ENCODE assay signal across 8 cellular contexts in genomic region chr2:180006236-180006635, GRCh38. TPM values are rescaled to one million over a fixed set of nuclear protein-coding genes. Genes with fewer than 3 reads are reported as not detected.
DNase-seq lines count a peak whose midpoint lies in the region; ATAC-seq, FAIRE-seq and TF ChIP-seq lines count a peak whose summit lies in the region.

No MANE protein-coding gene starts in this region.

- no peak for TF ChIP-seq EP300 in HepG2 (IDR thresholded peaks at IDR 0.05; ENCODE audit: low read depth in 2 of 2, low read length in 2 of 2)
- no peak for TF ChIP-seq EP300 in HepG2 (CRISPR knock-in tag; IDR thresholded peaks at IDR 0.05; ENCODE audit: borderline replicate concordance)
- TF ChIP-seq EP300 in transverse colon (IDR thresholded peaks at IDR 0.05; ENCODE audit: low read depth), result no peak

- H3K4me1 ChIP-seq in HepG2 (ENCODE audit: insufficient read depth, low read length) (peaks cover 33% of the 10 kb centered on the region), transverse colon (peaks cover 11 to 41% (median 19%) of the 10 kb centered on the region in 4 donors)

- H3K27ac ChIP-seq in HepG2 (ENCODE audit: extremely low read length, insufficient read depth, low read length), result peak overlapping the region; percentile 87
- peak overlapping the region; percentile 87 to 92 (median 87) for H3K27ac ChIP-seq in transverse colon

- in situ Hi-C loops in HepG2 (cut with HindIII; ENCODE audit: extremely low pct_ligation_motif_present, low pct_unique_long_range_greater_than_20kb) (no loop called here), transverse colon (cut with MboI; ENCODE audit: low pct_ligation_motif_present in 1 of 4, low pct_unique_long_range_greater_than_20kb in 1 of 4, low sequenced_read_pairs in 3 of 4) (no loop called here)

- peak overlapping the region; percentile 93 to 97 for H3K4me3 Mint-ChIP-seq in activated T-cell treated with anti-CD3 and anti-CD28 coated beads, Interleukin-2, amount 50 U/mL, for 72 hours
- peak overlapping the region; percentile 89 for H3K4me3 Mint-ChIP-seq in activated naive CD8-positive, alpha-beta T cell treated with anti-CD3 and anti-CD28 coated beads, Interleukin-2, amount 10 ng/mL, durations not matched to agents 7 days and 5 days

- TSS peak; percentile 68 for BruUV-seq in HepG2 (replicated peaks; lab: Mats Ljungman, UMichigan)

- H3K36me3 ChIP-seq in HepG2 (replicated peaks in 1 of 2; ENCODE audit: control insufficient read depth in 1 of 2, insufficient read depth in 2 of 2, low read length in 2 of 2) (no peaks in the 10 kb centered on the region; a peak in 1 of 5 replicates), transverse colon (no peaks in the 10 kb centered on the region)

- H3K4me2 ChIP-seq in HepG2 (ENCODE audit: low read depth, low read length), result peak overlapping the region; percentile 88

- no peak for TF ChIP-seq CTCF in HepG2 (CRISPR knock-in tag; IDR thresholded peaks at IDR 0.05)
- TF ChIP-seq CTCF in transverse colon (IDR thresholded peaks at IDR 0.05), result no peak

- H3K36me3 Mint-ChIP-seq in activated T-cell treated with anti-CD3 and anti-CD28 coated beads, Interleukin-2, amount 50 U/mL, for 72 hours (ENCODE audit: insufficient read depth in 2 of 2), result peaks cover 4 to 8% of the 10 kb centered on the region in 2 donors
- H3K36me3 Mint-ChIP-seq in activated naive CD8-positive, alpha-beta T cell treated with anti-CD3 and anti-CD28 coated beads, Interleukin-2, amount 10 ng/mL, durations not matched to agents 7 days and 5 days, result peaks cover 5% of the 10 kb centered on the region

- H3K4me1 Mint-ChIP-seq in activated T-cell treated with anti-CD3 and anti-CD28 coated beads, Interleukin-2, amount 50 U/mL, for 72 hours (ENCODE audit: low read depth), result peaks cover 51% of the 10 kb centered on the region
- H3K4me1 Mint-ChIP-seq in activated naive CD8-positive, alpha-beta T cell treated with anti-CD3 and anti-CD28 coated beads, Interleukin-2, amount 10 ng/mL, durations not matched to agents 7 days and 5 days, result peaks cover 27% of the 10 kb centered on the region

- H4K20me1 ChIP-seq in HepG2 (ENCODE audit: insufficient read depth, low read length), result no peaks in the 10 kb centered on the region

- H3K9me3 ChIP-seq in HepG2 (ENCODE audit: low read length), result no peaks in the 10 kb centered on the region
- no peaks in the 10 kb centered on the region for H3K9me3 ChIP-seq in transverse colon

- peaks cover 48% of the 10 kb centered on the region for H3K79me2 ChIP-seq in HepG2 (ENCODE audit: insufficient read depth, low read length)

- peak overlapping the region; percentile 92 for H3K9ac ChIP-seq in HepG2 (ENCODE audit: insufficient read depth, low read depth, low read length)

- no peak for ATAC-seq in activated T-cell treated with anti-CD3 and anti-CD28 coated beads, Interleukin-2, amount 50 U/mL, for 72 hours (replicated peaks in 1 of 2)
- no peak for ATAC-seq in activated naive CD8-positive, alpha-beta T cell treated with anti-CD3 and anti-CD28 coated beads, Interleukin-2, amount 10 ng/mL, durations not matched to agents 7 days and 5 days (ENCODE audit: low read depth)
- ATAC-seq in HepG2 (no peak), HG02763 (IDR thresholded peaks at IDR 0.05; ENCODE audit: unreplicated experiment) (no peak), GM19463 (IDR thresholded peaks at IDR 0.05; ENCODE audit: unreplicated experiment) (no peak)

- no peaks in the 10 kb centered on the region; a peak in 1 of 5 replicates for H3K27me3 ChIP-seq in HepG2 (ENCODE audit: control insufficient read depth in 1 of 2, insufficient read depth in 2 of 2, low read length in 2 of 2)
- H3K27me3 ChIP-seq in transverse colon, result no peaks in the 10 kb centered on the region

- intact Hi-C loops in HepG2 (cut with micrococcal nuclease; ENCODE audit: unreplicated experiment) (loop anchor here (10.0 kb wide), 1 partner anchor 979 kb away; the partner anchor contains the start of gene UBE2E3), transverse colon (cut with DNase I; ENCODE audit: low total_unique reads) (no loop called here)

- H2AFZ ChIP-seq in HepG2 (ENCODE audit: low read length), result no peak overlapping the region

- CTCF ChIA-PET in HepG2 (lab: Yijun Ruan, JAX; ENCODE audit: low intra/inter-chr PET ratio, low total read pairs), result no interaction called here

- H3K4me3 ChIP-seq in HepG2 (replicated peaks in 1 of 3; ENCODE audit: insufficient read depth in 1 of 3, low read depth in 2 of 3, low read length in 3 of 3), result peak overlapping the region; percentile 76 to 94 (median 93)
- peak overlapping the region; percentile 76 to 89 (median 82) for H3K4me3 ChIP-seq in transverse colon

- no peaks in the 10 kb centered on the region for H3K27me3 Mint-ChIP-seq in activated T-cell treated with anti-CD3 and anti-CD28 coated beads, Interleukin-2, amount 50 U/mL, for 72 hours (ENCODE audit: low read depth)
- H3K27me3 Mint-ChIP-seq in activated naive CD8-positive, alpha-beta T cell treated with anti-CD3 and anti-CD28 coated beads, Interleukin-2, amount 10 ng/mL, durations not matched to agents 7 days and 5 days, result no peaks in the 10 kb centered on the region

- TF ChIP-seq RAD21 in HepG2 (CRISPR knock-in tag; IDR thresholded peaks at IDR 0.05), result no peak

- H3K27ac Mint-ChIP-seq in activated T-cell treated with anti-CD3 and anti-CD28 coated beads, Interleukin-2, amount 50 U/mL, for 72 hours, result peak overlapping the region; percentile 100
- H3K27ac Mint-ChIP-seq in activated naive CD8-positive, alpha-beta T cell treated with anti-CD3 and anti-CD28 coated beads, Interleukin-2, amount 10 ng/mL, durations not matched to agents 7 days and 5 days, result peak overlapping the region; percentile 96

- TF ChIP-seq POLR2A in HepG2 (IDR thresholded peaks at IDR 0.05; ENCODE audit: insufficient read depth in 1 of 2, low read depth in 2 of 2, low read length in 2 of 2) (no peak), transverse colon (IDR thresholded peaks at IDR 0.05) (no peak)

- DNase-seq in activated T-cell treated with anti-CD3 and anti-CD28 coated beads, Interleukin-2, amount 50 U/mL, for 72 hours, result no peak
- DNase-seq in activated T-cell treated with anti-CD3 and anti-CD28 coated beads for 4 hours (no peak), HepG2 (ENCODE audit: low spot score) (no peak), transverse colon (no peak), NCI-H2171 treated with DMSO at 0.1 percent for 48 hours (lab: John Stamatoyannopoulos, UW) (no peak)
- DNase-seq in activated naive CD8-positive, alpha-beta T cell treated with anti-CD3 and anti-CD28 coated beads, Interleukin-2, amount 10 ng/mL, durations not matched to agents 7 days and 5 days, result no peak

- POLR2A ChIA-PET in activated naive CD8-positive, alpha-beta T cell treated with anti-CD3 and anti-CD28 coated beads, Interleukin-2, amount 10 ng/mL, durations not matched to agents 7 days and 5 days (lab: Charles Lee), result no interaction called here
- POLR2A ChIA-PET in HepG2 (lab: Yijun Ruan, JAX), result interaction anchor here (1.0 to 1.6 kb wide), 4 partner anchors 9 to 975 kb away, joined by 3 to 5 read pairs (median 4); partner anchors contain the start of gene UBE2E3

- WGBS in HepG2 (ENCODE audit: low lambda C conversion rate), result 6% methylated on average over 7 of the region's 7 CpGs
- 5 to 6% methylated on average over 7 of the region's 7 CpGs for WGBS in transverse colon (ENCODE audit: low coverage in 1 of 2), 2 donors

- H3K9me3 Mint-ChIP-seq in activated T-cell treated with anti-CD3 and anti-CD28 coated beads, Interleukin-2, amount 50 U/mL, for 72 hours, result no peaks in the 10 kb centered on the region
- no peaks in the 10 kb centered on the region for H3K9me3 Mint-ChIP-seq in activated naive CD8-positive, alpha-beta T cell treated with anti-CD3 and anti-CD28 coated beads, Interleukin-2, amount 10 ng/mL, durations not matched to agents 7 days and 5 days

- no peak for FAIRE-seq in HepG2 (lab: Jason Lieb, UNC)

RNA-seq across cellular contexts. Expression of gene CWC22, which starts 0.9 kb away (rescaled TPM):
- total RNA-seq in activated T-cell treated with anti-CD3 and anti-CD28 coated beads, Interleukin-2, amount 50 U/mL, for 72 hours, result 10 to 100 TPM; 28.0 to 33.4 TPM
- total RNA-seq in activated naive CD8-positive, alpha-beta T cell treated with anti-CD3 and anti-CD28 coated beads, Interleukin-2, amount 10 ng/mL, durations not matched to agents 7 days and 5 days, result 10 to 100 TPM; 22.2 to 23.0 TPM
- total RNA-seq in HepG2 (2016; rRNA removed; fragmentation: Illumina TruSeq; extraction: Trizol), result 29.2 and 52.2 TPM in 2 replicates
- total RNA-seq in HepG2 (2016; cell fraction: cytosol; rRNA removed; fragmentation: Illumina TruSeq; extraction: Trizol; ENCODE audit: low read depth), result 4.8 and 6.0 TPM in 2 replicates
- 31.1 and 52.7 TPM in 2 replicates for total RNA-seq in HepG2 (2016; cell fraction: insoluble cytoplasmic fraction; rRNA removed; fragmentation: Illumina TruSeq; extraction: Trizol)
- total RNA-seq in HepG2 (2016; cell fraction: membrane; rRNA removed; fragmentation: Illumina TruSeq; extraction: Trizol), result 11.5 and 13.5 TPM in 2 replicates
- 29.2 and 32.8 TPM in 2 replicates for total RNA-seq in HepG2 (2016; cell fraction: nucleus; rRNA removed; fragmentation: Illumina TruSeq; extraction: Trizol)
- polyA plus RNA-seq in HepG2 (2011; rRNA removed), result 4.9 and 5.7 TPM in 2 replicates
- 2.0 and 3.3 TPM in 2 replicates for polyA plus RNA-seq in HepG2 (2011; cell fraction: cytosol; rRNA removed)
- polyA plus RNA-seq in HepG2 (2011; cell fraction: nucleus; rRNA removed), result 5.7 and 7.6 TPM in 2 replicates
- polyA plus RNA-seq in HepG2 (2012), result 20.9 and 28.6 TPM in 2 replicates
- polyA plus RNA-seq in HepG2 (2016; cell fraction: cytosol; fragmentation: Illumina TruSeq; extraction: Trizol; ENCODE audit: low read depth), result 0.75 and 1.2 TPM in 2 replicates
- 38.5 and 41.2 TPM in 2 replicates for polyA plus RNA-seq in HepG2 (2016; cell fraction: insoluble cytoplasmic fraction; fragmentation: Illumina TruSeq; extraction: Trizol; ENCODE audit: low read depth)
- 1.9 and 2.3 TPM in 2 replicates for polyA plus RNA-seq in HepG2 (2016; cell fraction: membrane; fragmentation: Illumina TruSeq; extraction: Trizol; ENCODE audit: low read depth)
- polyA plus RNA-seq in HepG2 (2016; cell fraction: nucleus; fragmentation: Illumina TruSeq; extraction: Trizol; ENCODE audit: insufficient read depth, low read depth), result 36.0 and 37.0 TPM in 2 replicates
- polyA minus RNA-seq in HepG2 (2011; rRNA and poly(A)+ RNA removed; ENCODE audit: low replicate concordance), result 1.5 and 2.0 TPM in 2 replicates
- 6.3 and 6.7 TPM in 2 replicates for polyA minus RNA-seq in HepG2 (2011; cell fraction: cytosol; rRNA and poly(A)+ RNA removed)
- polyA minus RNA-seq in HepG2 (2011; cell fraction: nucleus; rRNA and poly(A)+ RNA removed), result 21.5 and 24.7 TPM in 2 replicates
- 10 to 100 TPM in 3 of 4 donors, 1 to 10 TPM in 1; 7.5 to 19.9 (median 16.4) TPM for total RNA-seq in transverse colon
